In genomic region chr10:44024351-44025116, GRCh38 we compare ENCODE assay signal across 30 cellular contexts.
"Had no signal": no experiment of that assay in that cellular context is flagged by ENCODE, and none has a peak within 500 bp of the region (broad histone marks: within the 10 kb centered on the region; RNA-seq: fewer than 3 reads in every experiment).

No MANE protein-coding gene starts in this region.

- FAIRE-seq: small intestine, urothelium cell line had no signal

- DNase-seq: activated CD4-positive, alpha-beta T cell treated with anti-CD3 and anti-CD28 coated beads for 4 hours; activated CD4-positive, alpha-beta T cell treated with anti-CD3 and anti-CD28 coated beads, Interleukin-2, amount 50 U/mL, for 4 hours; activated CD4-positive, CD25-positive, alpha-beta regulatory T cell; activated naive CD4-positive, alpha-beta T cell treated with Interleukin-2 at 50 U/mL for 16 hours; activated naive CD8-positive, alpha-beta T cell treated with anti-CD3 and anti-CD28 coated beads, Interleukin-2, amount 10 ng/mL, durations not matched to agents 7 days and 5 days; activated T-cell treated with anti-CD3 and anti-CD28 coated beads for 4 hours; activated T-cell treated with anti-CD3 and anti-CD28 coated beads, Interleukin-2, amount 50 U/mL, for 72 hours; endodermal cell; heart left ventricle; left lung; mesendoderm; nephron progenitor cell; ovary; small intestine; stimulated activated CD4-positive, alpha-beta T cell treated with anti-CD3 and anti-CD28 coated beads, Interleukin-4, amount 100 ng/mL, for 24 hours; T-helper 1 cell; trophoblast cell had no signal

- H3K27ac Mint-ChIP-seq: activated naive CD8-positive, alpha-beta T cell treated with anti-CD3 and anti-CD28 coated beads, Interleukin-2, amount 10 ng/mL, durations not matched to agents 7 days and 5 days; activated T-cell treated with anti-CD3 and anti-CD28 coated beads, Interleukin-2, amount 50 U/mL, for 72 hours; brain; dendritic cell treated with granulocyte-macrophage colony-stimulating factor and Interleukin-4, amounts not matched to agents 40 ng/mL and 50 ng/mL, for 4 days; endodermal cell; nephron progenitor cell; progenitor cell of endocrine pancreas; stimulated activated effector memory CD8-positive, alpha-beta T cell treated with anti-CD3 and anti-CD28 coated beads, Interleukin-12 subunit alpha, Interleukin-12 subunit beta, amount 100 ng/mL, for 72 hours; stimulated activated naive CD8-positive, alpha-beta T cell treated with anti-CD3 and anti-CD28 coated beads, Interleukin-15, Interleukin-2, amounts not matched to agents 100 ng/mL and 50 ng/mL, for 24 hours; T-helper 2 cell treated with Interferon-gamma antibody and Interleukin-4, amounts not matched to agents 5 μg/mL and 100 μg/mL, for 36 hours had no signal

- H3K4me3 Mint-ChIP-seq: activated naive CD8-positive, alpha-beta T cell treated with anti-CD3 and anti-CD28 coated beads, Interleukin-2, amount 10 ng/mL, durations not matched to agents 7 days and 5 days; activated T-cell treated with anti-CD3 and anti-CD28 coated beads, Interleukin-2, amount 50 U/mL, for 72 hours; brain; dendritic cell treated with granulocyte-macrophage colony-stimulating factor and Interleukin-4, amounts not matched to agents 40 ng/mL and 50 ng/mL, for 4 days; endodermal cell; nephron progenitor cell; stimulated activated effector memory CD8-positive, alpha-beta T cell treated with anti-CD3 and anti-CD28 coated beads, Interleukin-12 subunit alpha, Interleukin-12 subunit beta, amount 100 ng/mL, for 72 hours; stimulated activated naive CD8-positive, alpha-beta T cell treated with anti-CD3 and anti-CD28 coated beads, Interleukin-15, Interleukin-2, amounts not matched to agents 100 ng/mL and 50 ng/mL, for 24 hours; T-helper 2 cell treated with Interferon-gamma antibody and Interleukin-4, amounts not matched to agents 5 μg/mL and 100 μg/mL, for 36 hours had no signal

- H3K4me3 ChIP-seq: ascending aorta, cardiac muscle cell, heart left ventricle, left lung, lung, ovary, thoracic aorta had no signal

- H3K36me3 Mint-ChIP-seq: activated naive CD8-positive, alpha-beta T cell treated with anti-CD3 and anti-CD28 coated beads, Interleukin-2, amount 10 ng/mL, durations not matched to agents 7 days and 5 days; brain; stimulated activated effector memory CD8-positive, alpha-beta T cell treated with anti-CD3 and anti-CD28 coated beads, Interleukin-12 subunit alpha, Interleukin-12 subunit beta, amount 100 ng/mL, for 72 hours had no signal

- H3K4me1 Mint-ChIP-seq: endodermal cell; stimulated activated effector memory CD8-positive, alpha-beta T cell treated with anti-CD3 and anti-CD28 coated beads, Interleukin-12 subunit alpha, Interleukin-12 subunit beta, amount 100 ng/mL, for 72 hours had no signal

- H3K9me3 Mint-ChIP-seq: activated naive CD8-positive, alpha-beta T cell treated with anti-CD3 and anti-CD28 coated beads, Interleukin-2, amount 10 ng/mL, durations not matched to agents 7 days and 5 days; activated T-cell treated with anti-CD3 and anti-CD28 coated beads, Interleukin-2, amount 50 U/mL, for 72 hours; dendritic cell treated with granulocyte-macrophage colony-stimulating factor and Interleukin-4, amounts not matched to agents 40 ng/mL and 50 ng/mL, for 4 days; stimulated activated effector memory CD8-positive, alpha-beta T cell treated with anti-CD3 and anti-CD28 coated beads, Interleukin-12 subunit alpha, Interleukin-12 subunit beta, amount 100 ng/mL, for 72 hours; stimulated activated naive CD8-positive, alpha-beta T cell treated with anti-CD3 and anti-CD28 coated beads, Interleukin-15, Interleukin-2, amounts not matched to agents 100 ng/mL and 50 ng/mL, for 24 hours; T-helper 2 cell treated with Interferon-gamma antibody and Interleukin-4, amounts not matched to agents 5 μg/mL and 100 μg/mL, for 36 hours had no signal

- ATAC-seq: activated T-cell treated with anti-CD3 and anti-CD28 coated beads, Interleukin-2, amount 50 U/mL, for 72 hours; esophagus mucosa; heart left ventricle; left lung; sciatic nerve; stimulated activated effector memory CD8-positive, alpha-beta T cell treated with anti-CD3 and anti-CD28 coated beads, Interleukin-12 subunit alpha, Interleukin-12 subunit beta, amount 100 ng/mL, for 72 hours had no signal
